21 cellular contexts compared by ENCODE assay signal in the genomic region with DNA sequence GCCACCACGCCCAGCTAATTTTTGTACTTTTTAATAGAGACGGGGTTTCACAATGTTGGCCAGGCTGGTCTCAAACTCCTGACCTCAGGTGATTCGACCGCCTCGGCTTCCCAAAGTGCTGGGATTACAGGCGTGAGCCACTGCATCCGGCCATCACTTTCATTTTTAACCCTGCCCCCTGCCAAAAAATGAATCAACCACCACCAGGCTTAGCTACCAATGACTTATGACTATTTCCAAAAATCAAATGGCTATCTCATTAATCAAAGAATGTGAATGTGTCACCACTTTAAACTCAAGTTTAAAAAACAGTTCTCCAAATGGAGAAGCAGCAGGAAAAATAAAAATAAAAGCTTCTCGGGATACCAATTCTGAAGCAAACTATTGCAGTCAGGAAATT.
"Had no signal": no experiment of that assay in that cellular context is flagged by ENCODE, and none has a peak within 500 bp of the region (broad histone marks: within the 10 kb centered on the region; RNA-seq: fewer than 3 reads in every experiment).

No MANE protein-coding gene starts in this region.

- H3K4me3 Mint-ChIP-seq: activated naive CD4-positive, alpha-beta T cell treated with anti-CD3 and anti-CD28 coated beads, Interleukin-2, amount 10 ng/mL, durations not matched to agents 7 days and 5 days; activated T-cell treated with anti-CD3 and anti-CD28 coated beads, Interleukin-2, amount 50 U/mL, for 72 hours; brain; dendritic cell treated with granulocyte-macrophage colony-stimulating factor and Interleukin-4, amounts not matched to agents 40 ng/mL and 50 ng/mL, for 4 days; nephron progenitor cell; T-helper 17 cell had no signal

- H3K27ac ChIP-seq: hepatocyte, parathyroid adenoma, tibial nerve had no signal

- H3K9me3 ChIP-seq: mucosa of descending colon, tibial nerve had no signal

- ATAC-seq: activated T-cell treated with anti-CD3 and anti-CD28 coated beads, Interleukin-2, amount 50 U/mL, for 72 hours; mucosa of descending colon; right cardiac atrium; T-helper 17 cell had no signal

- H3K4me1 ChIP-seq: parathyroid adenoma had no signal

- H3K4me1 Mint-ChIP-seq: brain, nephron progenitor cell had no signal

- H3K4me3 ChIP-seq: hepatocyte, mucosa of descending colon, tibial nerve had no signal

- DNase-seq: activated CD4-positive, alpha-beta T cell treated with anti-CD3 and anti-CD28 coated beads for 4 hours; activated CD4-positive, alpha-beta T cell treated with anti-CD3 and anti-CD28 coated beads, Interleukin-2, amount 50 U/mL, for 48 hours; activated CD4-positive, CD25-positive, alpha-beta regulatory T cell; activated effector memory CD4-positive, alpha-beta T cell treated with anti-CD3 and anti-CD28 coated beads, Interleukin-2, amount 50 U/mL, for 16 hours; activated naive CD4-positive, alpha-beta T cell treated with anti-CD3 and anti-CD28 coated beads, Interleukin-2, amount 10 ng/mL, durations not matched to agents 7 days and 5 days; activated T-cell treated with anti-CD3 and anti-CD28 coated beads, Interleukin-2, amount 50 U/mL, for 72 hours; caudate nucleus; effector CD4-positive, alpha-beta T cell; glutamatergic neuron; mesendoderm; mucosa of descending colon; nephron progenitor cell; right cardiac atrium; stimulated activated CD4-positive, alpha-beta T cell treated with anti-CD3 and anti-CD28 coated beads, Interleukin-4, amount 100 ng/mL, for 24 hours; stimulated activated naive CD4-positive, alpha-beta T cell treated with Interleukin-2 at 50 U/mL for 16 hours; T-helper 17 cell had no signal

- H3K27me3 ChIP-seq: hepatocyte, tibial nerve had no signal

- H3K27ac Mint-ChIP-seq: activated naive CD4-positive, alpha-beta T cell treated with anti-CD3 and anti-CD28 coated beads, Interleukin-2, amount 10 ng/mL, durations not matched to agents 7 days and 5 days; activated T-cell treated with anti-CD3 and anti-CD28 coated beads, Interleukin-2, amount 50 U/mL, for 72 hours; brain; dendritic cell treated with granulocyte-macrophage colony-stimulating factor and Interleukin-4, amounts not matched to agents 40 ng/mL and 50 ng/mL, for 4 days; nephron progenitor cell; T-helper 17 cell had no signal

- H3K9me3 Mint-ChIP-seq: activated naive CD4-positive, alpha-beta T cell treated with anti-CD3 and anti-CD28 coated beads, Interleukin-2, amount 10 ng/mL, durations not matched to agents 7 days and 5 days; activated T-cell treated with anti-CD3 and anti-CD28 coated beads, Interleukin-2, amount 50 U/mL, for 72 hours; brain; dendritic cell treated with granulocyte-macrophage colony-stimulating factor and Interleukin-4, amounts not matched to agents 40 ng/mL and 50 ng/mL, for 4 days; nephron progenitor cell had no signal

- H3K27me3 Mint-ChIP-seq: activated naive CD4-positive, alpha-beta T cell treated with anti-CD3 and anti-CD28 coated beads, Interleukin-2, amount 10 ng/mL, durations not matched to agents 7 days and 5 days; brain; dendritic cell treated with granulocyte-macrophage colony-stimulating factor and Interleukin-4, amounts not matched to agents 40 ng/mL and 50 ng/mL, for 4 days; T-helper 17 cell had no signal
